Comparison of ENCODE assay signal across 16 cellular contexts in the genomic region with DNA sequence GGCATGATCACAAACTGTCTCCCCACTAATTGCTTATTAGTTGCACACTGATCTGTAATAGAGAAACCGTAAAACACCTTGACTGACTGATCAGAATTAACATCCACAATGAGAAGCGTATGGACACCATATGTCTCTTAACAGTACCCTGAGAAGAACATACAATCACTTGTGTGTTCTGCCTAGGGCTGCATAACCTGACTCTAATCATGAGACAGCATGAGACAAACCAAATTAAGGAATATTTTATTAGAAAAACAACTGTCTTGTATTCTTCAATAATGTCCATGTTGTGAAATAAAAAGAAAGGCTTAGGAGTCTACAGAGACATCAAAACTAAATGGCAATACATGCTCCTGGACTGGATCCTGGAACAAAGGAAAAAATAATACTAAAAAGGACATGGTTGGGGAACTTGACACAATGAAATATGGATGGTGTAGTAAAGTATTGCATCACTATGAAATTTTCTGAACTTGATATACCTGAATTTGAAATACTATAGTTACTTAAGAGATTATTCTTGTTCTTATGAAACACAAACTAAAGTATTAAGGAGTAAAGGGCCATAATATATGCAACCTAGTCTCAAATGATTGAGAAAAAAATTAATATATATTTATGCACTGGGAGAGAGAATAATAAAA.
DNase-seq lines count a peak whose midpoint lies in the region; TF ChIP-seq lines count a peak whose summit lies in the region.
"Had no signal": no experiment of that assay in that cellular context is flagged by ENCODE, and none has a peak within 500 bp of the region (broad histone marks: within the 10 kb centered on the region; RNA-seq: fewer than 3 reads in every experiment).

No MANE protein-coding gene starts in this region.

- H3K36me3 ChIP-seq in adipocyte (ENCODE audit: control insufficient read depth, insufficient read depth, low read length, severe bottlenecking): no peaks in the 10 kb centered on the region
- H3K36me3 ChIP-seq: BLaER1 had no signal

- no peaks in the 10 kb centered on the region for H3K4me1 ChIP-seq in adipocyte (ENCODE audit: control insufficient read depth, insufficient read depth, low read length)

- H3K27ac Mint-ChIP-seq in progenitor cell of endocrine pancreas: peak overlapping the region; percentile 6
- H3K27ac Mint-ChIP-seq: H9 had no signal

- peaks cover 2% of the 10 kb centered on the region for H3K9me3 ChIP-seq in adipocyte (ENCODE audit: control insufficient read depth, low read length)

- DNase-seq in NCI-H82 (lab: John Stamatoyannopoulos, UW): peak; percentile 4
- DNase-seq in NCI-H82 treated with DMSO at 0.1 percent for 48 hours (lab: John Stamatoyannopoulos, UW; ENCODE audit: unreplicated experiment): no peak
- peak; percentile 46 for DNase-seq in NCI-H69 (lab: John Stamatoyannopoulos, UW)
- peak; percentile 12 for DNase-seq in adipocyte (ENCODE audit: low read depth)
- no peak for DNase-seq in progenitor cell of endocrine pancreas (ENCODE audit: low spot score, unreplicated experiment)
- DNase-seq in NK-92 treated with Interleukin-12 subunit alpha and Interleukin-12 subunit beta, amount 100 ng/mL, for 24 hours (lab: John Stamatoyannopoulos, UW): no peak
- DNase-seq in foreskin fibroblast: no peak
- no peak for DNase-seq in Kasumi-1 (lab: John Stamatoyannopoulos, UW)
- DNase-seq: 8988T; Calu3; CD4-positive, alpha-beta memory T cell; DMS79 treated with DMSO at 0.1 percent for 48 hours; GF-D8; H9 had no signal

- no peaks in the 10 kb centered on the region for H3K27me3 ChIP-seq in adipocyte (replicated peaks; ENCODE audit: control insufficient read depth, insufficient read depth, low read length)
- H3K27me3 ChIP-seq: BLaER1 had no signal

- H3K9ac ChIP-seq in adipocyte (ENCODE audit: low read length): no peak overlapping the region
- H3K9ac ChIP-seq: BLaER1 had no signal

- peaks cover 11% of the 10 kb centered on the region for H3K9me3 Mint-ChIP-seq in progenitor cell of endocrine pancreas (ENCODE audit: low read depth)

- TF ChIP-seq CTCF in progenitor cell of endocrine pancreas (IDR thresholded peaks at IDR 0.05; ENCODE audit: unreplicated experiment) (no peak), foreskin fibroblast (IDR thresholded peaks at IDR 0.05; ENCODE audit: low read depth, low read length) (no peak)

- no peak overlapping the region for H3K4me3 ChIP-seq in adipocyte (ENCODE audit: low read length)
- no peak overlapping the region for H3K4me3 ChIP-seq in foreskin fibroblast (ENCODE audit: low read depth in 1 of 2, low read length in 2 of 2)
- H3K4me3 ChIP-seq: BLaER1 had no signal

- no peak overlapping the region for H3K4me3 Mint-ChIP-seq in progenitor cell of endocrine pancreas (ENCODE audit: low read depth)
- H3K4me3 Mint-ChIP-seq: CD14-positive monocyte; CD4-positive, alpha-beta memory T cell; H9 had no signal

- H3K4me1 Mint-ChIP-seq in progenitor cell of endocrine pancreas (ENCODE audit: low read depth): no peaks in the 10 kb centered on the region
- H3K4me1 Mint-ChIP-seq: CD14-positive monocyte, H9 had no signal

- no peaks in the 10 kb centered on the region for H3K27me3 Mint-ChIP-seq in progenitor cell of endocrine pancreas
- H3K27me3 Mint-ChIP-seq: CD4-positive, alpha-beta memory T cell had no signal

- H3K36me3 Mint-ChIP-seq in progenitor cell of endocrine pancreas (ENCODE audit: insufficient read depth): peaks cover 18% of the 10 kb centered on the region

Comparison
In these comparisons a context has a peak if more than half of its experiments do, and no peak if none do; other contexts are left out.
1. DNase-seq: peak in NCI-H82 (single experiment), NCI-H69 (single experiment) and adipocyte (single experiment); none in NCI-H82 treated with DMSO at 0.1 percent for 48 hours (single experiment), progenitor cell of endocrine pancreas (single experiment), NK-92 treated with Interleukin-12 subunit alpha and Interleukin-12 subunit beta, amount 100 ng/mL, for 24 hours (single experiment), foreskin fibroblast (0 of 2) and Kasumi-1 (0 of 2).